In genomic region chr20:38418509-38419204, GRCh38 we compare ENCODE assay signal across 10 cellular contexts. TPM values are rescaled to one million over a fixed set of nuclear protein-coding genes. Genes with fewer than 3 reads are reported as not detected.
DNase-seq lines count a peak whose midpoint lies in the region; ATAC-seq, FAIRE-seq and TF ChIP-seq lines count a peak whose summit lies in the region.
"Had no signal": no experiment of that assay in that cellular context is flagged by ENCODE, and none has a peak within 500 bp of the region (broad histone marks: within the 10 kb centered on the region; RNA-seq: fewer than 3 reads in every experiment).

No MANE protein-coding gene starts in this region.

- H3K4me3 ChIP-seq in fibroblast of pulmonary artery (replicated peaks; ENCODE audit: low read depth, low read length): no peak overlapping the region
- H3K4me3 ChIP-seq in pancreas: no peak overlapping the region

- no peaks in the 10 kb centered on the region for H3K27me3 ChIP-seq in pancreas

- 80 to 90% methylated on average over 4 of the region's 4 CpGs for whole genome bisulfite sequencing in pancreas, 2 donors

- intact Hi-C loops in pancreas (cut with DNase I): no loop called here

- ATAC-seq in pancreas (peak; percentile 40 to 71 (median 59)), HG03039 (IDR thresholded peaks at IDR 0.05; ENCODE audit: unreplicated experiment) (no peak)

- no peak overlapping the region for H3K27ac ChIP-seq in pancreas

- peak; percentile 58 for DNase-seq in GM03348 (ENCODE audit: low spot score)
- peak; percentile 60 for DNase-seq in fibroblast of pulmonary artery (ENCODE audit: low read depth)
- DNase-seq in pancreas: peak in 1 of 6 donors; percentile 24
- DNase-seq in LoVo (ENCODE audit: low spot score): no peak
- no peak for DNase-seq in NCI-H1417 treated with DMSO at 0.1 percent for 48 hours (lab: John Stamatoyannopoulos, UW)
- DNase-seq in NCI-H2107 (lab: John Stamatoyannopoulos, UW): no peak
- DNase-seq: activated naive CD4-positive, alpha-beta T cell treated with anti-CD3 and anti-CD28 coated beads, Interleukin-2, amount 10 ng/mL, durations not matched to agents 7 days and 5 days; NCI-H187 had no signal

- H3K36me3 ChIP-seq in pancreas: peaks cover 0 to 31% (median 26%) of the 10 kb centered on the region in 3 donors

- H3K4me1 ChIP-seq in pancreas: no peaks in the 10 kb centered on the region

- TF ChIP-seq CTCF in fibroblast of pulmonary artery (IDR thresholded peaks at IDR 0.05; ENCODE audit: low read length, missing control alignments) (no peak), pancreas (IDR thresholded peaks at IDR 0.05) (no peak)

- no peak for FAIRE-seq in pancreas (lab: Jason Lieb, UNC)

- H3K9me3 ChIP-seq in pancreas: no peaks in the 10 kb centered on the region

TF ChIP-seq in PFSK-1, 5 proteins besides CTCF, POLR2A, EP300 and RAD21:
- TF ChIP-seq POLR2AphosphoS5 (IDR thresholded peaks at IDR 0.05; ENCODE audit: low read depth, low read length) (peak; percentile 53), FOXP2 (optimal IDR thresholded peaks at IDR 0.05; ENCODE audit: borderline replicate concordance, extremely low read depth, extremely low read length, insufficient read depth) (no peak), SIN3A (IDR thresholded peaks at IDR 0.05; ENCODE audit: borderline replicate concordance, insufficient read depth, low read length) (no peak), TAF1 (IDR thresholded peaks at IDR 0.05; ENCODE audit: borderline replicate concordance, insufficient read depth, low read length) (no peak), REST (IDR thresholded peaks at IDR 0.05; ENCODE audit: insufficient read depth in 1 of 2, low read depth in 2 of 2, low read length in 2 of 2) (no peak)

RNA-seq across cellular contexts. Expression of gene SNHG17, which starts 16.5 kb away (rescaled TPM):
- polyA plus RNA-seq in PFSK-1 (2012; ENCODE audit: insufficient read length, low read depth): 143 TPM
- total RNA-seq in pancreas: 10 to 100 TPM; 12.8 to 21.0 (median 16.3) TPM
- 10 to 100 TPM; 36.8 to 38.7 TPM for polyA plus RNA-seq in pancreas

RNA-seq across cellular contexts. Expression of gene RALGAPB, which starts 54.0 kb away (rescaled TPM):
- polyA plus RNA-seq in PFSK-1 (2012; ENCODE audit: insufficient read length, low read depth): 15.3 TPM
- 10 to 100 TPM; 10.6 to 19.0 (median 11.3) TPM for total RNA-seq in pancreas
- 10 to 100 TPM in 1 of 2 donors, 1 to 10 TPM in 1; 6.5 to 11.8 TPM for polyA plus RNA-seq in pancreas

Comparison
In these comparisons a context has a peak if more than half of its experiments do, and no peak if none do; other contexts are left out.
1. DNase-seq: peak in GM03348 (single experiment) and fibroblast of pulmonary artery (single experiment); none in LoVo (single experiment), NCI-H1417 treated with DMSO at 0.1 percent for 48 hours (single experiment) and NCI-H2107 (single experiment).